ENCODE assay signal across 1 cellular context in the genomic region with DNA sequence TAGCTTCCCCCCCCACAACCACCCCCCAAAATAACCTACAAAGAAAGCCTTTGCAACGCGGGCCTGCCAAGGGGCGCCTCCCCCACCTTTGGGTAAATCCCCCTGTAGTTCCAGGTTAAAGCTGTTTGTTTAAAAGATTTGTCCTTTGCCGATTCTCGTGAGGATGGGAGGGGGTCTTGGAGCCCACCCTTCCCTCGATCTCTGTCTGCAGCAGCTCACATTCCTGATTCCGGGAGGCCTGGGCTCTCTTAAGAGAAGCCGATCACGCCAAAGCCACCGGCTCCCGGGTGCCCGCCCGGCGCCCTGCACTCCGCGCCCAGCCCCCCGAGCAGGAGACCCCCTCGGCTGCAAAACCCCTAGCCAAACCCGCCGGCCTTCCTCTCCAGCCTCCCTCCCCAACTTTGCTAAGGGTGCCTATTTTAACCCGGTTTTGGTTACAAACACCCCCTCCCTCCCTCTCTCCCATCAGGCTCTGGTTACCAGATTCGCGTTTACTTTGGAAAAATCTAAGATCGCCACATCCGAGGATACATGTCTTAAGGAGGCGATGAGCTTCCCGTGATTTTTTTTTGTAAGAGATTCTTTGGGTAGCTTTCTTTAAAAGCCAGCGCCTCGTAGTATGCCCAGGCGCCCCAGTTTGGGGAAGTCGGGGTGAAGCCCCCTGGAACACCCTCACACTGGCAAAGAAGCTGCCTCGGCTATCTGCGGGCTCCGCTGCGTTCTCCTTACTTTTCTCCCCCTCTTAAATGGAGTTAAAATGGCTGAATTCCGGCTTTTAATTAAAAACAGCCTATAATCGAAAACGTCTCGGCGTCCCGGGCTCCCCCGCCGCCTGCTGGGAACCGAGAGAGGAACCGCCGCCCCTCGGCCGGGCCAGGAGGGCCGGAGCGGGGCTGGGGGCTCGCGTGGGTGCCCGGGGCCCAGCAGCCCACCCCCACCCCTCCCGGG.
TF ChIP-seq lines count a peak whose summit lies in the region.

No MANE protein-coding gene starts in this region.

TF ChIP-seq in H1, 55 proteins besides CTCF, POLR2A, EP300 and RAD21 (continued from another document):
- no peak; the same call in 1 of the 2 replicates for TF ChIP-seq SUZ12 (IDR thresholded peaks at IDR 0.05; ENCODE audit: low read length)
- TF ChIP-seq SIX5 (IDR thresholded peaks at IDR 0.05; ENCODE audit: low read depth, low read length) = no peak
- TF ChIP-seq BRCA1 (IDR thresholded peaks at IDR 0.05; ENCODE audit: low read depth, low read length) = no peak
- TF ChIP-seq TAF7 (optimal IDR thresholded peaks at IDR 0.05; ENCODE audit: borderline replicate concordance, low read depth, low read length) = no peak
- no peak for TF ChIP-seq KDM4A (IDR thresholded peaks at IDR 0.05; ENCODE audit: low read depth, low read length, severe bottlenecking)
- TF ChIP-seq RNF2 (IDR thresholded peaks at IDR 0.05; ENCODE audit: borderline replicate concordance, low read depth, low read length, missing control alignments, poor library complexity, severe bottlenecking) = peak; percentile 22
- TF ChIP-seq, protein P1, sequence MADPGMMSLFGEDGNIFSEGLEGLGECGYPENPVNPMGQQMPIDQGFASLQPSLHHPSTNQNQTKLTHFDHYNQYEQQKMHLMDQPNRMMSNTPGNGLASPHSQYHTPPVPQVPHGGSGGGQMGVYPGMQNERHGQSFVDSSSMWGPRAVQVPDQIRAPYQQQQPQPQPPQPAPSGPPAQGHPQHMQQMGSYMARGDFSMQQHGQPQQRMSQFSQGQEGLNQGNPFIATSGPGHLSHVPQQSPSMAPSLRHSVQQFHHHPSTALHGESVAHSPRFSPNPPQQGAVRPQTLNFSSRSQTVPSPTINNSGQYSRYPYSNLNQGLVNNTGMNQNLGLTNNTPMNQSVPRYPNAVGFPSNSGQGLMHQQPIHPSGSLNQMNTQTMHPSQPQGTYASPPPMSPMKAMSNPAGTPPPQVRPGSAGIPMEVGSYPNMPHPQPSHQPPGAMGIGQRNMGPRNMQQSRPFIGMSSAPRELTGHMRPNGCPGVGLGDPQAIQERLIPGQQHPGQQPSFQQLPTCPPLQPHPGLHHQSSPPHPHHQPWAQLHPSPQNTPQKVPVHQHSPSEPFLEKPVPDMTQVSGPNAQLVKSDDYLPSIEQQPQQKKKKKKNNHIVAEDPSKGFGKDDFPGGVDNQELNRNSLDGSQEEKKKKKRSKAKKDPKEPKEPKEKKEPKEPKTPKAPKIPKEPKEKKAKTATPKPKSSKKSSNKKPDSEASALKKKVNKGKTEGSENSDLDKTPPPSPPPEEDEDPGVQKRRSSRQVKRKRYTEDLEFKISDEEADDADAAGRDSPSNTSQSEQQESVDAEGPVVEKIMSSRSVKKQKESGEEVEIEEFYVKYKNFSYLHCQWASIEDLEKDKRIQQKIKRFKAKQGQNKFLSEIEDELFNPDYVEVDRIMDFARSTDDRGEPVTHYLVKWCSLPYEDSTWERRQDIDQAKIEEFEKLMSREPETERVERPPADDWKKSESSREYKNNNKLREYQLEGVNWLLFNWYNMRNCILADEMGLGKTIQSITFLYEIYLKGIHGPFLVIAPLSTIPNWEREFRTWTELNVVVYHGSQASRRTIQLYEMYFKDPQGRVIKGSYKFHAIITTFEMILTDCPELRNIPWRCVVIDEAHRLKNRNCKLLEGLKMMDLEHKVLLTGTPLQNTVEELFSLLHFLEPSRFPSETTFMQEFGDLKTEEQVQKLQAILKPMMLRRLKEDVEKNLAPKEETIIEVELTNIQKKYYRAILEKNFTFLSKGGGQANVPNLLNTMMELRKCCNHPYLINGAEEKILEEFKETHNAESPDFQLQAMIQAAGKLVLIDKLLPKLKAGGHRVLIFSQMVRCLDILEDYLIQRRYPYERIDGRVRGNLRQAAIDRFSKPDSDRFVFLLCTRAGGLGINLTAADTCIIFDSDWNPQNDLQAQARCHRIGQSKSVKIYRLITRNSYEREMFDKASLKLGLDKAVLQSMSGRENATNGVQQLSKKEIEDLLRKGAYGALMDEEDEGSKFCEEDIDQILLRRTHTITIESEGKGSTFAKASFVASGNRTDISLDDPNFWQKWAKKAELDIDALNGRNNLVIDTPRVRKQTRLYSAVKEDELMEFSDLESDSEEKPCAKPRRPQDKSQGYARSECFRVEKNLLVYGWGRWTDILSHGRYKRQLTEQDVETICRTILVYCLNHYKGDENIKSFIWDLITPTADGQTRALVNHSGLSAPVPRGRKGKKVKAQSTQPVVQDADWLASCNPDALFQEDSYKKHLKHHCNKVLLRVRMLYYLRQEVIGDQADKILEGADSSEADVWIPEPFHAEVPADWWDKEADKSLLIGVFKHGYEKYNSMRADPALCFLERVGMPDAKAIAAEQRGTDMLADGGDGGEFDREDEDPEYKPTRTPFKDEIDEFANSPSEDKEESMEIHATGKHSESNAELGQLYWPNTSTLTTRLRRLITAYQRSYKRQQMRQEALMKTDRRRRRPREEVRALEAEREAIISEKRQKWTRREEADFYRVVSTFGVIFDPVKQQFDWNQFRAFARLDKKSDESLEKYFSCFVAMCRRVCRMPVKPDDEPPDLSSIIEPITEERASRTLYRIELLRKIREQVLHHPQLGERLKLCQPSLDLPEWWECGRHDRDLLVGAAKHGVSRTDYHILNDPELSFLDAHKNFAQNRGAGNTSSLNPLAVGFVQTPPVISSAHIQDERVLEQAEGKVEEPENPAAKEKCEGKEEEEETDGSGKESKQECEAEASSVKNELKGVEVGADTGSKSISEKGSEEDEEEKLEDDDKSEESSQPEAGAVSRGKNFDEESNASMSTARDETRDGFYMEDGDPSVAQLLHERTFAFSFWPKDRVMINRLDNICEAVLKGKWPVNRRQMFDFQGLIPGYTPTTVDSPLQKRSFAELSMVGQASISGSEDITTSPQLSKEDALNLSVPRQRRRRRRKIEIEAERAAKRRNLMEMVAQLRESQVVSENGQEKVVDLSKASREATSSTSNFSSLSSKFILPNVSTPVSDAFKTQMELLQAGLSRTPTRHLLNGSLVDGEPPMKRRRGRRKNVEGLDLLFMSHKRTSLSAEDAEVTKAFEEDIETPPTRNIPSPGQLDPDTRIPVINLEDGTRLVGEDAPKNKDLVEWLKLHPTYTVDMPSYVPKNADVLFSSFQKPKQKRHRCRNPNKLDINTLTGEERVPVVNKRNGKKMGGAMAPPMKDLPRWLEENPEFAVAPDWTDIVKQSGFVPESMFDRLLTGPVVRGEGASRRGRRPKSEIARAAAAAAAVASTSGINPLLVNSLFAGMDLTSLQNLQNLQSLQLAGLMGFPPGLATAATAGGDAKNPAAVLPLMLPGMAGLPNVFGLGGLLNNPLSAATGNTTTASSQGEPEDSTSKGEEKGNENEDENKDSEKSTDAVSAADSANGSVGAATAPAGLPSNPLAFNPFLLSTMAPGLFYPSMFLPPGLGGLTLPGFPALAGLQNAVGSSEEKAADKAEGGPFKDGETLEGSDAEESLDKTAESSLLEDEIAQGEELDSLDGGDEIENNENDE (IDR thresholded peaks at IDR 0.05; ENCODE audit: insufficient replicate concordance, low read length) = no peak
- TF ChIP-seq HDAC6 (IDR thresholded peaks at IDR 0.05; ENCODE audit: low read depth, low read length) = no peak
- no peak for TF ChIP-seq POU5F1 (IDR thresholded peaks at IDR 0.05; ENCODE audit: low read depth, low read length)
- TF ChIP-seq, protein P2, sequence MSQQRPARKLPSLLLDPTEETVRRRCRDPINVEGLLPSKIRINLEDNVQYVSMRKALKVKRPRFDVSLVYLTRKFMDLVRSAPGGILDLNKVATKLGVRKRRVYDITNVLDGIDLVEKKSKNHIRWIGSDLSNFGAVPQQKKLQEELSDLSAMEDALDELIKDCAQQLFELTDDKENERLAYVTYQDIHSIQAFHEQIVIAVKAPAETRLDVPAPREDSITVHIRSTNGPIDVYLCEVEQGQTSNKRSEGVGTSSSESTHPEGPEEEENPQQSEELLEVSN (IDR thresholded peaks at IDR 0.05) = no peak
- TF ChIP-seq FOSL1 (IDR thresholded peaks at IDR 0.05; ENCODE audit: insufficient read depth, low read depth, low read length) = no peak
- peak; percentile 84 for TF ChIP-seq EZH2 (IDR thresholded peaks at IDR 0.05; ENCODE audit: low read depth, low read length, severe bottlenecking)
- TF ChIP-seq CTBP2 (IDR thresholded peaks at IDR 0.05; ENCODE audit: borderline replicate concordance, insufficient read depth, insufficient read length, low read length) = no peak
- 0 out of 2 replicates have a peak, but pooled peaks have one; percentile 69 for TF ChIP-seq CBX8 (IDR thresholded peaks at IDR 0.05; ENCODE audit: borderline replicate concordance, low read depth, low read length)
- no peak for TF ChIP-seq TAF1 (IDR thresholded peaks at IDR 0.05; ENCODE audit: low read depth, low read length)
- no peak for TF ChIP-seq CBX5 (IDR thresholded peaks at IDR 0.05; ENCODE audit: low read depth, low read length)
- TF ChIP-seq JUN (IDR thresholded peaks at IDR 0.05; ENCODE audit: low read depth, low read length) = no peak
- no peak for TF ChIP-seq EGR1 (IDR thresholded peaks at IDR 0.05; ENCODE audit: borderline replicate concordance, low read depth, low read length)
- no peak for TF ChIP-seq KDM1A (IDR thresholded peaks at IDR 0.05; ENCODE audit: borderline replicate concordance, low read length)
- no peak for TF ChIP-seq SAP30 (IDR thresholded peaks at IDR 0.05; ENCODE audit: insufficient read depth, insufficient replicate concordance, low read length)
- TF ChIP-seq, protein P3, sequence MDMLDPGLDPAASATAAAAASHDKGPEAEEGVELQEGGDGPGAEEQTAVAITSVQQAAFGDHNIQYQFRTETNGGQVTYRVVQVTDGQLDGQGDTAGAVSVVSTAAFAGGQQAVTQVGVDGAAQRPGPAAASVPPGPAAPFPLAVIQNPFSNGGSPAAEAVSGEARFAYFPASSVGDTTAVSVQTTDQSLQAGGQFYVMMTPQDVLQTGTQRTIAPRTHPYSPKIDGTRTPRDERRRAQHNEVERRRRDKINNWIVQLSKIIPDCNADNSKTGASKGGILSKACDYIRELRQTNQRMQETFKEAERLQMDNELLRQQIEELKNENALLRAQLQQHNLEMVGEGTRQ (IDR thresholded peaks at IDR 0.05; ENCODE audit: low read length) = no peak
- TF ChIP-seq RBBP5 (IDR thresholded peaks at IDR 0.05; ENCODE audit: borderline replicate concordance, low read depth, low read length) = no peak
- TF ChIP-seq ASH2L (IDR thresholded peaks at IDR 0.05; ENCODE audit: low read length) = no peak
- TF ChIP-seq MAFK (IDR thresholded peaks at IDR 0.05; ENCODE audit: low read depth, low read length) = no peak
